ENCODE assay signal across 1 cellular context in the genomic region with DNA sequence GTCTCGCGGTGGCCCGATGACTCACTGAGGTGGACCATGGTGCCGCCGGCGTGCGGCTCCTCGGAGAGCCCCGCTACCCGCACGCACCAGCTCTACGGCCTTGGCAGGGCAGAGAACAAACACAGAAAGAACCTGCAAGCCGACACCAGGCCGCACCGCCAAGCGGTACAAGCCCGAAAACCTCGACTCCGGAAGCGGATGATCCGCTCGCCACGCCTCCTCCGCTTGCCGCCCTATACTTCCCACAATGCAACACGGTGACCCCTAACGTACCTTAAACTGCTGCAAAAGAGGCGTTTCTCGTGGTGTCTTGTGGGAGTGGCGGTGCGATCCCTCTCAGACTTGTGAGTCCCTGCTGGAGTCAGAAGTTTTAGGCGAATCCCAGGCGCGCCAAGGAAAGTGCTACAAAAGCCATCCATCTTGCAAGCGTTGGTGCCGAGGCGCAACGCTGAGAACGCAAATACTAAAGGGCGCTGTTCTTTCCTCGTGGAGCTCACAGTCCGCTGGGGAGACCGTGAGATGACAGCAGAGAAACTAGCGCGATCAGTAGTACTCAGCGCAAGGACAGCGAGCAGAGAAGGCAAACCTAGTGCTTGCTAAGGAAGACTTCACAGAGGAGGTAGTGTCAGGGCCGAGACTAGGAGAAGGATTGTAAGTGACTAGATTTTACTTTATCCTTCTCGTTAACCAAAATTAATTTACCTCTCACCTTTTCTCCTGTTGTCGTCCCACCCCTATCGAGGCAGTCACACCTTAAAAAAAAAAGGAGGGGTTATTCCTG.
TF ChIP-seq lines count a peak whose summit lies in the region.

A gene (minus strand): TSS at position 200 of the 781 bp plus-strand sequence. CDS start 162 bp downstream, at position 38.

TF ChIP-seq in K562, 482 proteins besides CTCF, POLR2A, EP300 and RAD21 (continued from another document):
- TF ChIP-seq, protein P1, sequence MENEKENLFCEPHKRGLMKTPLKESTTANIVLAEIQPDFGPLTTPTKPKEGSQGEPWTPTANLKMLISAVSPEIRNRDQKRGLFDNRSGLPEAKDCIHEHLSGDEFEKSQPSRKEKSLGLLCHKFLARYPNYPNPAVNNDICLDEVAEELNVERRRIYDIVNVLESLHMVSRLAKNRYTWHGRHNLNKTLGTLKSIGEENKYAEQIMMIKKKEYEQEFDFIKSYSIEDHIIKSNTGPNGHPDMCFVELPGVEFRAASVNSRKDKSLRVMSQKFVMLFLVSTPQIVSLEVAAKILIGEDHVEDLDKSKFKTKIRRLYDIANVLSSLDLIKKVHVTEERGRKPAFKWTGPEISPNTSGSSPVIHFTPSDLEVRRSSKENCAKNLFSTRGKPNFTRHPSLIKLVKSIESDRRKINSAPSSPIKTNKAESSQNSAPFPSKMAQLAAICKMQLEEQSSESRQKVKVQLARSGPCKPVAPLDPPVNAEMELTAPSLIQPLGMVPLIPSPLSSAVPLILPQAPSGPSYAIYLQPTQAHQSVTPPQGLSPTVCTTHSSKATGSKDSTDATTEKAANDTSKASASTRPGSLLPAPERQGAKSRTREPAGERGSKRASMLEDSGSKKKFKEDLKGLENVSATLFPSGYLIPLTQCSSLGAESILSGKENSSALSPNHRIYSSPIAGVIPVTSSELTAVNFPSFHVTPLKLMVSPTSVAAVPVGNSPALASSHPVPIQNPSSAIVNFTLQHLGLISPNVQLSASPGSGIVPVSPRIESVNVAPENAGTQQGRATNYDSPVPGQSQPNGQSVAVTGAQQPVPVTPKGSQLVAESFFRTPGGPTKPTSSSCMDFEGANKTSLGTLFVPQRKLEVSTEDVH (IDR thresholded peaks at IDR 0.05; ENCODE audit: low read depth, partially characterized antibody): peak; percentile 71
- TF ChIP-seq, protein P2, sequence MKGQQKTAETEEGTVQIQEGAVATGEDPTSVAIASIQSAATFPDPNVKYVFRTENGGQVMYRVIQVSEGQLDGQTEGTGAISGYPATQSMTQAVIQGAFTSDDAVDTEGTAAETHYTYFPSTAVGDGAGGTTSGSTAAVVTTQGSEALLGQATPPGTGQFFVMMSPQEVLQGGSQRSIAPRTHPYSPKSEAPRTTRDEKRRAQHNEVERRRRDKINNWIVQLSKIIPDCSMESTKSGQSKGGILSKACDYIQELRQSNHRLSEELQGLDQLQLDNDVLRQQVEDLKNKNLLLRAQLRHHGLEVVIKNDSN (CRISPR knock-in tag; IDR thresholded peaks at IDR 0.05): peak; percentile 5
- TF ChIP-seq, protein P3, sequence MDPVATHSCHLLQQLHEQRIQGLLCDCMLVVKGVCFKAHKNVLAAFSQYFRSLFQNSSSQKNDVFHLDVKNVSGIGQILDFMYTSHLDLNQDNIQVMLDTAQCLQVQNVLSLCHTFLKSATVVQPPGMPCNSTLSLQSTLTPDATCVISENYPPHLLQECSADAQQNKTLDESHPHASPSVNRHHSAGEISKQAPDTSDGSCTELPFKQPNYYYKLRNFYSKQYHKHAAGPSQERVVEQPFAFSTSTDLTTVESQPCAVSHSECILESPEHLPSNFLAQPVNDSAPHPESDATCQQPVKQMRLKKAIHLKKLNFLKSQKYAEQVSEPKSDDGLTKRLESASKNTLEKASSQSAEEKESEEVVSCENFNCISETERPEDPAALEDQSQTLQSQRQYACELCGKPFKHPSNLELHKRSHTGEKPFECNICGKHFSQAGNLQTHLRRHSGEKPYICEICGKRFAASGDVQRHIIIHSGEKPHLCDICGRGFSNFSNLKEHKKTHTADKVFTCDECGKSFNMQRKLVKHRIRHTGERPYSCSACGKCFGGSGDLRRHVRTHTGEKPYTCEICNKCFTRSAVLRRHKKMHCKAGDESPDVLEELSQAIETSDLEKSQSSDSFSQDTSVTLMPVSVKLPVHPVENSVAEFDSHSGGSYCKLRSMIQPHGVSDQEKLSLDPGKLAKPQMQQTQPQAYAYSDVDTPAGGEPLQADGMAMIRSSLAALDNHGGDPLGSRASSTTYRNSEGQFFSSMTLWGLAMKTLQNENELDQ (CRISPR knock-in tag; IDR thresholded peaks at IDR 0.05; ENCODE audit: borderline replicate concordance): peak; percentile 71; the same call in 1 of the 2 replicates
- TF ChIP-seq, protein P4, sequence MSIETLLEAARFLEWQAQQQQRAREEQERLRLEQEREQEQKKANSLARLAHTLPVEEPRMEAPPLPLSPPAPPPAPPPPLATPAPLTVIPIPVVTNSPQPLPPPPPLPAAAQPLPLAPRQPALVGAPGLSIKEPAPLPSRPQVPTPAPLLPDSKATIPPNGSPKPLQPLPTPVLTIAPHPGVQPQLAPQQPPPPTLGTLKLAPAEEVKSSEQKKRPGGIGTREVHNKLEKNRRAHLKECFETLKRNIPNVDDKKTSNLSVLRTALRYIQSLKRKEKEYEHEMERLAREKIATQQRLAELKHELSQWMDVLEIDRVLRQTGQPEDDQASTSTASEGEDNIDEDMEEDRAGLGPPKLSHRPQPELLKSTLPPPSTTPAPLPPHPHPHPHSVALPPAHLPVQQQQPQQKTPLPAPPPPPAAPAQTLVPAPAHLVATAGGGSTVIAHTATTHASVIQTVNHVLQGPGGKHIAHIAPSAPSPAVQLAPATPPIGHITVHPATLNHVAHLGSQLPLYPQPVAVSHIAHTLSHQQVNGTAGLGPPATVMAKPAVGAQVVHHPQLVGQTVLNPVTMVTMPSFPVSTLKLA (conservative IDR thresholded peaks at IDR 0.05): peak; percentile 92 to 97
- peak; percentile 77 for TF ChIP-seq NFRKB (IDR thresholded peaks at IDR 0.05; ENCODE audit: low read depth)
- TF ChIP-seq RBM25 (IDR thresholded peaks at IDR 0.05; ENCODE audit: low read depth, low read length, severe bottlenecking): no peak
- TF ChIP-seq TAF1 (IDR thresholded peaks at IDR 0.05; ENCODE audit: control insufficient read depth, extremely low read depth, insufficient read depth, low read length, severe bottlenecking): peak; percentile 96
- TF ChIP-seq, protein P5, sequence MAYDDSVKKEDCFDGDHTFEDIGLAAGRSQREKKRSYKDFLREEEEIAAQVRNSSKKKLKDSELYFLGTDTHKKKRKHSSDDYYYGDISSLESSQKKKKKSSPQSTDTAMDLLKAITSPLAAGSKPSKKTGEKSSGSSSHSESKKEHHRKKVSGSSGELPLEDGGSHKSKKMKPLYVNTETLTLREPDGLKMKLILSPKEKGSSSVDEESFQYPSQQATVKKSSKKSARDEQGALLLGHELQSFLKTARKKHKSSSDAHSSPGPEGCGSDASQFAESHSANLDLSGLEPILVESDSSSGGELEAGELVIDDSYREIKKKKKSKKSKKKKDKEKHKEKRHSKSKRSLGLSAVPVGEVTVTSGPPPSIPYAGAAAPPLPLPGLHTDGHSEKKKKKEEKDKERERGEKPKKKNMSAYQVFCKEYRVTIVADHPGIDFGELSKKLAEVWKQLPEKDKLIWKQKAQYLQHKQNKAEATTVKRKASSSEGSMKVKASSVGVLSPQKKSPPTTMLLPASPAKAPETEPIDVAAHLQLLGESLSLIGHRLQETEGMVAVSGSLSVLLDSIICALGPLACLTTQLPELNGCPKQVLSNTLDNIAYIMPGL (CRISPR knock-in tag; IDR thresholded peaks at IDR 0.05): 0 out of 2 replicates have a peak, but pooled peaks have one; percentile 76
TF ChIP-seq in K562: peak in this region for 232.
